In the genomic region with DNA sequence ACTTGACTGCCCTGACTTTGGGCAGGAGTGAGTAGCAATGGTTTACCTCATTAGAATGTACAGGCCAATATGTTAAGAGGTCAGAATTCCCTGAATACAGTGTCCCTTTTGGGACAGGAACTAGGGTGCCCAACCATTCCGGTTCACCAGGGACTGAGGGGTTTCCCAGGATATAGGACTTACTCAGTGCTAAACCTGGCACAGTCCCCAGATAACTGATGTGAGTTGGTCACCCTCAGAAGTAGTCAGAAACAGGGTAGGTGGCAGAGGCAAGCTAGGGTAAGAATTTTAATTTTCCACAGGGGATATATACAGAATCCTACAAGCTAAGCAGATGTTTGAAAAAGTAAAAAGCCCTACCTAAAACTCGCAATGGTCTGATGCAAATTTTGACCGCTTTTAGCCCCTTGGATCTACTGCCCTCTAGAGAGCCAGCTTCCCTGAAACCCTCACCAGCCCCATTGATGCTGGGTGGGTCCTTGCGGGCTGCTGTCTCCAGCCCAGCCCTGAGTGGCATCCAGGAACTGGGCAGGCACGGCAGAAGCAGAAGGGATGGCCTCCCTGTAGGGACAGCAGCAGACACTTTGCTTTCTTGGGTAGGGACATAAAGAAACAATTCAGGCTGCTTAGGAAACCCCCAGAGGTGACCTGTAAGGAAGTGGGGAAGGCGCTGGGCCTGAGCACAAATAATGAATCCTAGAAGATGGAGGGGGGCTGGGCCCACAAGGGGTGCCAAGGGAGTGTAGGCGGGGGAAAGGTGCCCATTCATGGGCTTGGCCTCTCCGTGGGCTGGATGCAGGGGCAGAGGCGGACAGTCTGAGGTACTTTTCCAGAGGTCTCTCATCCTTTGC, we compare ENCODE assay signal across 16 cellular contexts.
DNase-seq lines count a peak whose midpoint lies in the region; ATAC-seq, FAIRE-seq and TF ChIP-seq lines count a peak whose summit lies in the region.
"Had no signal": no experiment of that assay in that cellular context is flagged by ENCODE, and none has a peak within 500 bp of the region (broad histone marks: within the 10 kb centered on the region; RNA-seq: fewer than 3 reads in every experiment).

No MANE protein-coding gene starts in this region.

- H3K27me3 Mint-ChIP-seq in MCF 10A (ENCODE audit: insufficient read depth, unreplicated experiment) (no peaks in the 10 kb centered on the region), chondrocyte (ENCODE audit: low read depth) (no peaks in the 10 kb centered on the region)
- H3K27me3 Mint-ChIP-seq: B cell; dendritic cell treated with granulocyte-macrophage colony-stimulating factor and Interleukin-4, amounts not matched to agents 40 ng/mL and 50 ng/mL, for 4 days; natural killer cell treated with Interleukin-12 subunit alpha and Interleukin-12 subunit beta and Interleukin-15 and Interleukin-18, amount 100 ng/mL, for 72 hours had no signal

- intact Hi-C loops in MCF 10A (cut with micrococcal nuclease): loop anchor here (2.0 kb wide), 1 partner anchor 69 kb away; no protein-coding TSS in a partner anchor
- intact Hi-C loops in breast epithelium (cut with DNase I; ENCODE audit: low total_unique reads): no loop called here

- POLR2A ChIA-PET in MCF 10A (lab: Yijun Ruan, JAX): interaction anchor here (0.5 kb wide), 1 partner anchor 58 kb away, joined by 3 read pairs; no protein-coding TSS in a partner anchor

- FAIRE-seq in small intestine (lab: Jason Lieb, UNC): no peak

- DNase-seq in MCF 10A (ENCODE audit: unreplicated experiment): peak; percentile 51
- DNase-seq in breast epithelium (ENCODE audit: low spot score in 2 of 2): no peak
- peak; percentile 21 for DNase-seq in NCI-H345 treated with DMSO at 0.1 percent for 48 hours (lab: John Stamatoyannopoulos, UW; ENCODE audit: unreplicated experiment)
- DNase-seq in chondrocyte (ENCODE audit: low spot score): no peak
- DNase-seq in small intestine: peak; percentile 13
- DNase-seq in NCI-H1092 treated with DMSO at 0.1 percent for 48 hours (lab: John Stamatoyannopoulos, UW): no peak
- DNase-seq: foreskin melanocyte; NK-92 treated with Interleukin-12 subunit alpha and Interleukin-12 subunit beta, amount 100 ng/mL, for 24 hours; T-helper 1 cell; uterus had no signal

- H3K4me3 ChIP-seq in breast epithelium (no peak overlapping the region), small intestine (ENCODE audit: low read depth in 1 of 2, low read length in 2 of 2) (no peak overlapping the region)
- H3K4me3 ChIP-seq: uterus had no signal

- H3K4me3 Mint-ChIP-seq in MCF 10A (ENCODE audit: unreplicated experiment): no peak overlapping the region
- no peak overlapping the region for H3K4me3 Mint-ChIP-seq in chondrocyte (ENCODE audit: unreplicated experiment)
- H3K4me3 Mint-ChIP-seq: B cell; dendritic cell treated with granulocyte-macrophage colony-stimulating factor and Interleukin-4, amounts not matched to agents 40 ng/mL and 50 ng/mL, for 4 days; natural killer cell treated with Interleukin-12 subunit alpha and Interleukin-12 subunit beta and Interleukin-15 and Interleukin-18, amount 100 ng/mL, for 72 hours had no signal

- H3K4me1 ChIP-seq in breast epithelium (no peaks in the 10 kb centered on the region), small intestine (ENCODE audit: control insufficient read depth in 2 of 2, insufficient read depth in 1 of 2, low read depth in 1 of 2, low read length in 1 of 2) (peaks cover 0 to 2% of the 10 kb centered on the region in 2 donors)
- H3K4me1 ChIP-seq: uterus had no signal

- no peak for ATAC-seq in HG02610 (IDR thresholded peaks at IDR 0.05; ENCODE audit: unreplicated experiment)
- no peak for ATAC-seq in GM19351 (IDR thresholded peaks at IDR 0.05; ENCODE audit: unreplicated experiment)
- ATAC-seq: activated naive CD4-positive, alpha-beta T cell treated with anti-CD3 and anti-CD28 coated beads, Interleukin-2, amount 50 U/mL, for 72 hours had no signal

- TF ChIP-seq CTCF in MCF 10A (IDR thresholded peaks at IDR 0.05; ENCODE audit: unreplicated experiment) (no peak), breast epithelium (IDR thresholded peaks at IDR 0.05) (no peak), chondrocyte (IDR thresholded peaks at IDR 0.05) (peak; percentile 40)

- H3K4me1 Mint-ChIP-seq in MCF 10A (ENCODE audit: insufficient read depth, unreplicated experiment) (peaks cover 15% of the 10 kb centered on the region), chondrocyte (ENCODE audit: low read depth) (no peaks in the 10 kb centered on the region)
- H3K4me1 Mint-ChIP-seq: B cell had no signal

- CTCF ChIA-PET in MCF 10A (lab: Yijun Ruan, JAX): interaction anchor here (0.7 kb wide), 1 partner anchor 206 kb away, joined by 3 read pairs; no protein-coding TSS in a partner anchor

- H3K36me3 Mint-ChIP-seq in MCF 10A (ENCODE audit: insufficient read depth, unreplicated experiment) (no peaks in the 10 kb centered on the region), chondrocyte (ENCODE audit: low read depth) (no peaks in the 10 kb centered on the region)
- H3K36me3 Mint-ChIP-seq: activated naive CD4-positive, alpha-beta T cell treated with anti-CD3 and anti-CD28 coated beads, Interleukin-2, amount 50 U/mL, for 72 hours; natural killer cell treated with Interleukin-12 subunit alpha and Interleukin-12 subunit beta and Interleukin-15 and Interleukin-18, amount 100 ng/mL, for 72 hours had no signal

- H3K9me3 Mint-ChIP-seq in MCF 10A (ENCODE audit: unreplicated experiment) (no peaks in the 10 kb centered on the region), chondrocyte (ENCODE audit: low read depth) (no peaks in the 10 kb centered on the region)
- H3K9me3 Mint-ChIP-seq: activated naive CD4-positive, alpha-beta T cell treated with anti-CD3 and anti-CD28 coated beads, Interleukin-2, amount 50 U/mL, for 72 hours; dendritic cell treated with granulocyte-macrophage colony-stimulating factor and Interleukin-4, amounts not matched to agents 40 ng/mL and 50 ng/mL, for 4 days; natural killer cell treated with Interleukin-12 subunit alpha and Interleukin-12 subunit beta and Interleukin-15 and Interleukin-18, amount 100 ng/mL, for 72 hours had no signal

- no peaks in the 10 kb centered on the region for H3K27me3 ChIP-seq in breast epithelium
- H3K27me3 ChIP-seq in small intestine (ENCODE audit: control insufficient read depth in 2 of 2, insufficient read depth in 2 of 2, low read length in 2 of 2): no peaks in the 10 kb centered on the region
- H3K27me3 ChIP-seq: uterus had no signal

- H3K27ac ChIP-seq in breast epithelium (no peak overlapping the region), small intestine (ENCODE audit: low read depth in 1 of 2, low read length in 1 of 2) (no peak overlapping the region)
- H3K27ac ChIP-seq: uterus had no signal

- WGBS in small intestine, 3 donors: 72 to 84% (median 79%) methylated on average over 9 of the region's 9 CpGs

- BruUV-seq in MCF 10A (replicated peaks; lab: Mats Ljungman, UMichigan): no TSS peak

- H3K36me3 ChIP-seq in breast epithelium (no peaks in the 10 kb centered on the region), small intestine (ENCODE audit: control insufficient read depth in 2 of 2, insufficient read depth in 2 of 2, low read length in 2 of 2) (no peaks in the 10 kb centered on the region)
- H3K36me3 ChIP-seq: uterus had no signal

- H3K9me3 ChIP-seq in breast epithelium (no peaks in the 10 kb centered on the region), small intestine (ENCODE audit: control insufficient read depth, low read depth) (no peaks in the 10 kb centered on the region)
- H3K9me3 ChIP-seq: uterus had no signal

- no peak overlapping the region for H3K27ac Mint-ChIP-seq in MCF 10A (ENCODE audit: low read depth, unreplicated experiment)
- no peak overlapping the region for H3K27ac Mint-ChIP-seq in chondrocyte (ENCODE audit: unreplicated experiment)
- H3K27ac Mint-ChIP-seq: B cell; dendritic cell treated with granulocyte-macrophage colony-stimulating factor and Interleukin-4, amounts not matched to agents 40 ng/mL and 50 ng/mL, for 4 days; natural killer cell treated with Interleukin-12 subunit alpha and Interleukin-12 subunit beta and Interleukin-15 and Interleukin-18, amount 100 ng/mL, for 72 hours had no signal

- TF ChIP-seq POLR2A in breast epithelium (IDR thresholded peaks at IDR 0.05): no peak

Comparison
In these comparisons a context has a peak if more than half of its experiments do, and no peak if none do; other contexts are left out.
1. DNase-seq: peak in MCF 10A (single experiment), NCI-H345 treated with DMSO at 0.1 percent for 48 hours (single experiment) and small intestine (single experiment); none in breast epithelium (0 of 2), chondrocyte (single experiment) and NCI-H1092 treated with DMSO at 0.1 percent for 48 hours (single experiment).